In the genomic region with DNA sequence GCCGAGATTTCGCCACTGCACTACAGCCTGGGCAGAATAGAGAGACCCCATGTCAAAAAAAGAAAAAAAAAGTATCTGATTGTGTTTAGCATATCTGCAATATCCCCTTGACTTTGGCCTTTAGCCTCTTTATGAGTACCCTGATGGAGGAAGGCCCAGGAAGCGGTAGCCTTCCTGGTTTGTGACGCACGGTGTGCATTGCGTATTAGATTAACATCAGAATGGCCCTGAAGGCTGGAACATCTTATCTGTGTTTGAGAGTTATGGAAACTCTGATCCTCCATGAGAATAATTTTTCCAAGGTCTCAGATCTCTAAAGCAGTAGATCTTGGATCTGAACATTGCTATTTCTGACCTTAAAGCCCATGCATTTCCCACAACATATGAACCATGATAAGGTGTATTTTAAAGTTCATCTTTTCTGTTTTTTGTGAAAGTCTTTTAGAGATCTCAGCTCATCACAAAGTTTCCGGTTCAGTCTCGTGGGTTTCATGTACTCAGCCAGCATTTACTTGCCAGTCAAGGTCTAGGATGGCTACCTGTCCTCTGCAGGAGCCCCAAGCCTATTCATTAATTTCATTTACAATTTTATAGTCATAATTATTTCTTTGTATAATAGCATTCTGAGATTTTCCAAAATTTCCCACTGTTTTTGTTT, we compare ENCODE assay signal across 8 cellular contexts. TPM values are rescaled to one million over a fixed set of nuclear protein-coding genes. Genes with fewer than 3 reads are reported as not detected.
A peak's percentile ranks its signal among the peaks of the same experiment; 100 is the strongest.
DNase-seq lines count a peak whose midpoint lies in the region; ATAC-seq, FAIRE-seq and TF ChIP-seq lines count a peak whose summit lies in the region.

No MANE protein-coding gene starts in this region.

- no peak for TF ChIP-seq POLR2A in uterus (IDR thresholded peaks at IDR 0.05)

- no peak overlapping the region for H3K18ac ChIP-seq in mesenchymal stem cell (ENCODE audit: low read depth in 1 of 2, low read length in 2 of 2)

- no peak overlapping the region for H2AK5ac ChIP-seq in mesenchymal stem cell (ENCODE audit: low read length, severe bottlenecking)

- H2BK120ac ChIP-seq in mesenchymal stem cell (ENCODE audit: low read depth, low read length) = no peak overlapping the region

- H3K14ac ChIP-seq in mesenchymal stem cell (ENCODE audit: low read length in 2 of 2) = no peak overlapping the region

- H3K9me3 ChIP-seq in left ventricle myocardium inferior (replicated peaks) = no peaks in the 10 kb centered on the region
- H3K9me3 ChIP-seq in astrocyte (ENCODE audit: insufficient read depth, low read depth, low read length) = no peaks in the 10 kb centered on the region
- no peaks in the 10 kb centered on the region for H3K9me3 ChIP-seq in mesenchymal stem cell (ENCODE audit: control insufficient read depth, low read length)
- H3K9me3 ChIP-seq in uterus = no peaks in the 10 kb centered on the region

- no peaks in the 10 kb centered on the region for H3K9me3 Mint-ChIP-seq in astrocyte (ENCODE audit: unreplicated experiment)

- H3K4ac ChIP-seq in mesenchymal stem cell (ENCODE audit: low read depth in 1 of 2, low read length in 2 of 2) = no peak overlapping the region

- H3K27me3 Mint-ChIP-seq in astrocyte (ENCODE audit: low read depth, unreplicated experiment) = no peaks in the 10 kb centered on the region

- peaks cover 1% of the 10 kb centered on the region for H3K79me1 ChIP-seq in mesenchymal stem cell (replicated peaks; ENCODE audit: low read length, poor library complexity, severe bottlenecking)

- FAIRE-seq in astrocyte (lab: Jason Lieb, UNC) = no peak

- ATAC-seq in Right ventricle myocardium superior (ENCODE audit: poor library complexity) = no peak

- H3K9ac ChIP-seq in astrocyte (ENCODE audit: low read length) = peak overlapping the region; percentile 94
- peak overlapping the region; percentile 97 for H3K9ac ChIP-seq in mesenchymal stem cell (ENCODE audit: low read length)

- peaks cover 15% of the 10 kb centered on the region for H3K4me1 Mint-ChIP-seq in astrocyte (ENCODE audit: low read depth, unreplicated experiment)

- H3K36me3 Mint-ChIP-seq in astrocyte (ENCODE audit: low read depth, unreplicated experiment) = no peaks in the 10 kb centered on the region

- H3K27ac ChIP-seq in left ventricle myocardium inferior (replicated peaks) (peak overlapping the region; percentile 91), astrocyte (ENCODE audit: low read depth, low read length) (no peak overlapping the region), mesenchymal stem cell (ENCODE audit: low read length, poor library complexity, severe bottlenecking) (peak overlapping the region; percentile 79), uterus (peak overlapping the region; percentile 91 to 97)

- no peak overlapping the region for H2BK5ac ChIP-seq in mesenchymal stem cell (ENCODE audit: low read depth, low read length, poor library complexity, severe bottlenecking)

- H3K4me2 ChIP-seq in astrocyte (ENCODE audit: low read length) (peak overlapping the region; percentile 98), mesenchymal stem cell (ENCODE audit: low read length, poor library complexity, severe bottlenecking) (peak overlapping the region; percentile 67)

- H3K36me3 ChIP-seq in left ventricle myocardium inferior = no peaks in the 10 kb centered on the region
- no peaks in the 10 kb centered on the region for H3K36me3 ChIP-seq in astrocyte (ENCODE audit: insufficient read depth, low read length)
- no peaks in the 10 kb centered on the region for H3K36me3 ChIP-seq in mesenchymal stem cell (ENCODE audit: control insufficient read depth in 1 of 2, insufficient read depth in 2 of 2, low read depth in 1 of 2, low read length in 2 of 2)
- H3K36me3 ChIP-seq in uterus = no peaks in the 10 kb centered on the region

- H3K27me3 ChIP-seq in left ventricle myocardium inferior (ENCODE audit: low read depth) (no peaks in the 10 kb centered on the region), astrocyte (ENCODE audit: insufficient read depth, low read length) (no peaks in the 10 kb centered on the region), mesenchymal stem cell (ENCODE audit: control insufficient read depth in 1 of 2, insufficient read depth in 1 of 2, low read length in 2 of 2) (no peaks in the 10 kb centered on the region), uterus (no peaks in the 10 kb centered on the region)

- H3K4me3 ChIP-seq in left ventricle myocardium inferior (peak overlapping the region; percentile 90), astrocyte (ENCODE audit: insufficient read depth, low read depth, low read length) (peak overlapping the region; percentile 92), mesenchymal stem cell (ENCODE audit: insufficient read depth in 1 of 2, low read depth in 1 of 2, low read length in 2 of 2) (peak overlapping the region in 1 of 2 experiments; percentile 95), uterus (peak overlapping the region; percentile 70)

- TF ChIP-seq CTCF in left ventricle myocardium inferior (IDR thresholded peaks at IDR 0.05; ENCODE audit: borderline replicate concordance) (no peak), astrocyte (IDR thresholded peaks at IDR 0.05; ENCODE audit: insufficient read depth, low read depth, low read length) (no peak), uterus (IDR thresholded peaks at IDR 0.05) (no peak)

- no peak overlapping the region for H4K8ac ChIP-seq in mesenchymal stem cell (ENCODE audit: low read length)

- peaks cover 28% of the 10 kb centered on the region for H4K20me1 ChIP-seq in astrocyte (ENCODE audit: insufficient read depth, low read length)

- no peak overlapping the region for H3K27ac Mint-ChIP-seq in astrocyte (ENCODE audit: unreplicated experiment)

- H2AFZ ChIP-seq in astrocyte (ENCODE audit: low read depth, low read length) (peak overlapping the region; percentile 79), mesenchymal stem cell (ENCODE audit: low read depth, low read length) (no peak overlapping the region)

- H3K4me1 ChIP-seq in left ventricle myocardium inferior = peaks cover 48% of the 10 kb centered on the region
- H3K4me1 ChIP-seq in astrocyte (ENCODE audit: insufficient read depth, low read length) = peaks cover 21% of the 10 kb centered on the region
- H3K4me1 ChIP-seq in mesenchymal stem cell (ENCODE audit: control insufficient read depth, insufficient read depth, low read depth, low read length) = peaks cover 3% of the 10 kb centered on the region
- H3K4me1 ChIP-seq in uterus = no peaks in the 10 kb centered on the region

- DNase-seq in left ventricle myocardium inferior (no peak), Right ventricle myocardium superior (no peak), astrocyte (ENCODE audit: low read depth) (no peak), mesenchymal stem cell (peak; percentile 3), uterus (no peak), AG08395 (ENCODE audit: low spot score) (no peak), NCI-H1092 (lab: John Stamatoyannopoulos, UW) (no peak), NCI-H524 (lab: John Stamatoyannopoulos, UW) (no peak)

- no peak overlapping the region for H3K23ac ChIP-seq in mesenchymal stem cell (ENCODE audit: low read length in 2 of 2)

- peak overlapping the region; percentile 86 for H3K4me3 Mint-ChIP-seq in astrocyte (ENCODE audit: unreplicated experiment)

- 91% methylated on average over 8 of the region's 8 CpGs for WGBS in mesenchymal stem cell

- no peak overlapping the region for H2BK15ac ChIP-seq in mesenchymal stem cell (ENCODE audit: low read depth, poor library complexity, severe bottlenecking)

- H2BK12ac ChIP-seq in mesenchymal stem cell (ENCODE audit: low read length in 2 of 2) = no peak overlapping the region

- intact Hi-C loops in left ventricle myocardium inferior (cut with micrococcal nuclease) = no loop called here
- intact Hi-C loops in Right ventricle myocardium superior (cut with DNase I) = loop anchor here (5.0 kb wide), 1 partner anchor 52 kb away; no protein-coding TSS in a partner anchor
- intact Hi-C loops in uterus (cut with DNase I; ENCODE audit: low total_unique reads) = no loop called here

- H4K91ac ChIP-seq in mesenchymal stem cell (ENCODE audit: low read length) = no peak overlapping the region

- peaks cover 34% of the 10 kb centered on the region for H3K79me2 ChIP-seq in astrocyte (ENCODE audit: insufficient read depth, low read length)

RNA-seq across cellular contexts. Expression of a gene that starts 0.7 kb away (rescaled TPM):
- total RNA-seq in left ventricle myocardium inferior (26.3 TPM), Right ventricle myocardium superior (21.7 TPM), astrocyte (6.8 and 7.1 TPM in 2 replicates), uterus (10 to 100 TPM in 3 of 4 donors, under 1 TPM in 1; 0.77 to 26.5 (median 15.4) TPM)
- polyA plus RNA-seq in mesenchymal stem cell (2013, experiment 1 of 2) = 8.3 TPM
- 8.8 TPM for polyA plus RNA-seq in mesenchymal stem cell (2013, experiment 2 of 2)
